Comparison of ENCODE assay signal across 1 cellular context in the genomic region with DNA sequence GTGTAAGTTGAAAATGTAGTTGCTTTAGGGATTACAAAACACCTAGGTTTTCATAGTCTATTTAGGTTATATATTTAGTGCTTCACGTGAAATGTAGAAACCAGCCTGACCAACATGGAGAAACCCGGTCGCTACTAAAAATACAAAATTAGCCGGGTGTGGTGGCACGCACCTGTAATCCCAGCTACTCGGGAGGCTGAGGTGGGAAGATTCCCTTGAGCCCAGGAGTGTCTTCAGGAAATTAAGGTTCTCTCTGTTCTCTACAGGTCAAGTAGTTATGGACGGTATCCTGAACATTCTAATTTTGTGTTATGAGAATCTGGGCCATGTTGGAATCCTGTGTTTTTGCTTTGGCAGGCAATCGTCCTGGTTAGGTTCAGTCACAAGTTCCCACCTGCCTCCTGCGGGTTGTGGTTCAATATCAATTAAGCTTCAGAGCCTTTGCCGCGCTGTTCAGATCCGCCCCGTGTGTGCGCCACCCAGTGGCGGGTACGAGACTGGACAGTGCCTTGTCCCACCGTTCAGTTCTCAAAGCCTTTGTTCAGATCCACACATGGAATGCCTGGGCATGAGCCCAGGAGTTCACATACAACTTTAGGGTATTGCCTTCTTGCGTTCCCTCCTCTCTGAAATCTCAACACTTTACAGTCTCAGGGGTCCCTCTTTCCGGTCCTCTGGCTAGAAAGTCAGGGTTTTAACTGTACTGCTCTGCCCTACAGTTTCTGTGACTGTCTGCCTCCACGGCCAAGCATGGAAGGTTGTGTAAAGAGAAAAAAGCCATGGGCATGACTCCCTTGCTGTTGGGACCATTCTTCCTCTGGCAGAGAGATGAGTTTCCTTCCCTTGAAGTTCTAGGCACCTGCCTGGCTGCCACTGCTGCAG.
A peak's percentile ranks its signal among the peaks of the same experiment; 100 is the strongest.
TF ChIP-seq lines count a peak whose summit lies in the region.

No MANE protein-coding gene starts in this region.

TF ChIP-seq in GM12878, 131 proteins besides CTCF, POLR2A, EP300 and RAD21 (continued from another document):
- TF ChIP-seq, protein P1, sequence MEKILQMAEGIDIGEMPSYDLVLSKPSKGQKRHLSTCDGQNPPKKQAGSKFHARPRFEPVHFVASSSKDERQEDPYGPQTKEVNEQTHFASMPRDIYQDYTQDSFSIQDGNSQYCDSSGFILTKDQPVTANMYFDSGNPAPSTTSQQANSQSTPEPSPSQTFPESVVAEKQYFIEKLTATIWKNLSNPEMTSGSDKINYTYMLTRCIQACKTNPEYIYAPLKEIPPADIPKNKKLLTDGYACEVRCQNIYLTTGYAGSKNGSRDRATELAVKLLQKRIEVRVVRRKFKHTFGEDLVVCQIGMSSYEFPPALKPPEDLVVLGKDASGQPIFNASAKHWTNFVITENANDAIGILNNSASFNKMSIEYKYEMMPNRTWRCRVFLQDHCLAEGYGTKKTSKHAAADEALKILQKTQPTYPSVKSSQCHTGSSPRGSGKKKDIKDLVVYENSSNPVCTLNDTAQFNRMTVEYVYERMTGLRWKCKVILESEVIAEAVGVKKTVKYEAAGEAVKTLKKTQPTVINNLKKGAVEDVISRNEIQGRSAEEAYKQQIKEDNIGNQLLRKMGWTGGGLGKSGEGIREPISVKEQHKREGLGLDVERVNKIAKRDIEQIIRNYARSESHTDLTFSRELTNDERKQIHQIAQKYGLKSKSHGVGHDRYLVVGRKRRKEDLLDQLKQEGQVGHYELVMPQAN (conservative IDR thresholded peaks at IDR 0.05): 0 out of 2 replicates have a peak, but pooled peaks have one; percentile 16
- TF ChIP-seq RELA (IDR thresholded peaks at IDR 0.05; ENCODE audit: borderline replicate concordance, partially characterized antibody) (no peak), FOXK2 (IDR thresholded peaks at IDR 0.05) (no peak), TCF12 (IDR thresholded peaks at IDR 0.05; ENCODE audit: low read depth, low read length) (no peak), RUNX3 (IDR thresholded peaks at IDR 0.05; ENCODE audit: low read length) (peak; percentile 77), CHD1 (IDR thresholded peaks at IDR 0.05; ENCODE audit: low read depth, low read length) (no peak), SMARCA5 (IDR thresholded peaks at IDR 0.05) (no peak), TAF1 (IDR thresholded peaks at IDR 0.05; ENCODE audit: borderline replicate concordance, low read depth, low read length) (no peak), ATF7 (IDR thresholded peaks at IDR 0.05; ENCODE audit: low read depth) (no peak), EGR1 (IDR thresholded peaks at IDR 0.05; ENCODE audit: borderline replicate concordance in 1 of 2, low read depth in 2 of 2, low read length in 2 of 2) (no peak), ZNF217 (IDR thresholded peaks at IDR 0.05) (no peak), ZNF207 (IDR thresholded peaks at IDR 0.05; ENCODE audit: borderline replicate concordance) (no peak), RAD51 (IDR thresholded peaks at IDR 0.05) (no peak), ZBED1 (IDR thresholded peaks at IDR 0.05; ENCODE audit: borderline replicate concordance) (no peak), RFX5 (IDR thresholded peaks at IDR 0.05; ENCODE audit: low read depth, low read length) (0 out of 2 replicates have a peak, but pooled peaks have one; percentile 17), MTA3 (IDR thresholded peaks at IDR 0.05; ENCODE audit: borderline replicate concordance, low read length) (no peak), CBX3 (IDR thresholded peaks at IDR 0.05; ENCODE audit: borderline replicate concordance, low read depth) (no peak), HDGF (IDR thresholded peaks at IDR 0.05) (no peak)
- TF ChIP-seq, protein P2, sequence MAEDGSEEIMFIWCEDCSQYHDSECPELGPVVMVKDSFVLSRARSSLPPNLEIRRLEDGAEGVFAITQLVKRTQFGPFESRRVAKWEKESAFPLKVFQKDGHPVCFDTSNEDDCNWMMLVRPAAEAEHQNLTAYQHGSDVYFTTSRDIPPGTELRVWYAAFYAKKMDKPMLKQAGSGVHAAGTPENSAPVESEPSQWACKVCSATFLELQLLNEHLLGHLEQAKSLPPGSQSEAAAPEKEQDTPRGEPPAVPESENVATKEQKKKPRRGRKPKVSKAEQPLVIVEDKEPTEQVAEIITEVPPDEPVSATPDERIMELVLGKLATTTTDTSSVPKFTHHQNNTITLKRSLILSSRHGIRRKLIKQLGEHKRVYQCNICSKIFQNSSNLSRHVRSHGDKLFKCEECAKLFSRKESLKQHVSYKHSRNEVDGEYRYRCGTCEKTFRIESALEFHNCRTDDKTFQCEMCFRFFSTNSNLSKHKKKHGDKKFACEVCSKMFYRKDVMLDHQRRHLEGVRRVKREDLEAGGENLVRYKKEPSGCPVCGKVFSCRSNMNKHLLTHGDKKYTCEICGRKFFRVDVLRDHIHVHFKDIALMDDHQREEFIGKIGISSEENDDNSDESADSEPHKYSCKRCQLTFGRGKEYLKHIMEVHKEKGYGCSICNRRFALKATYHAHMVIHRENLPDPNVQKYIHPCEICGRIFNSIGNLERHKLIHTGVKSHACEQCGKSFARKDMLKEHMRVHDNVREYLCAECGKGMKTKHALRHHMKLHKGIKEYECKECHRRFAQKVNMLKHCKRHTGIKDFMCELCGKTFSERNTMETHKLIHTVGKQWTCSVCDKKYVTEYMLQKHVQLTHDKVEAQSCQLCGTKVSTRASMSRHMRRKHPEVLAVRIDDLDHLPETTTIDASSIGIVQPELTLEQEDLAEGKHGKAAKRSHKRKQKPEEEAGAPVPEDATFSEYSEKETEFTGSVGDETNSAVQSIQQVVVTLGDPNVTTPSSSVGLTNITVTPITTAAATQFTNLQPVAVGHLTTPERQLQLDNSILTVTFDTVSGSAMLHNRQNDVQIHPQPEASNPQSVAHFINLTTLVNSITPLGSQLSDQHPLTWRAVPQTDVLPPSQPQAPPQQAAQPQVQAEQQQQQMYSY (CRISPR knock-in tag; IDR thresholded peaks at IDR 0.05): no peak
- TF ChIP-seq, protein P3, sequence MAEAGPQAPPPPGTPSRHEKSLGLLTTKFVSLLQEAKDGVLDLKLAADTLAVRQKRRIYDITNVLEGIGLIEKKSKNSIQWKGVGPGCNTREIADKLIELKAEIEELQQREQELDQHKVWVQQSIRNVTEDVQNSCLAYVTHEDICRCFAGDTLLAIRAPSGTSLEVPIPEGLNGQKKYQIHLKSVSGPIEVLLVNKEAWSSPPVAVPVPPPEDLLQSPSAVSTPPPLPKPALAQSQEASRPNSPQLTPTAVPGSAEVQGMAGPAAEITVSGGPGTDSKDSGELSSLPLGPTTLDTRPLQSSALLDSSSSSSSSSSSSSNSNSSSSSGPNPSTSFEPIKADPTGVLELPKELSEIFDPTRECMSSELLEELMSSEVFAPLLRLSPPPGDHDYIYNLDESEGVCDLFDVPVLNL (IDR thresholded peaks at IDR 0.05; ENCODE audit: low read depth, low read length): 0 out of 2 replicates have a peak, but pooled peaks have one; percentile 57
